ENCODE assay signal across 9 cellular contexts in genomic region chr20:37407117-37407566, GRCh38.
DNase-seq lines count a peak whose midpoint lies in the region; ATAC-seq, FAIRE-seq and TF ChIP-seq lines count a peak whose summit lies in the region.
"Had no signal": no experiment of that assay in that cellular context is flagged by ENCODE, and none has a peak within 500 bp of the region (broad histone marks: within the 10 kb centered on the region; RNA-seq: fewer than 3 reads in every experiment).

No MANE protein-coding gene starts in this region.

- H2AFZ ChIP-seq in DND-41 (ENCODE audit: low read depth, low read length), result peak overlapping the region; percentile 93
- peak overlapping the region; percentile 96 for H2AFZ ChIP-seq in KMS-11 (ENCODE audit: low read depth)

- ATAC-seq in DND-41 (ENCODE audit: insufficient read depth, low read depth) (peak; percentile 40; the same call in 2 of the 3 replicates), naive B cell (ENCODE audit: low read depth in 2 of 2) (no peak), GM18909 (IDR thresholded peaks at IDR 0.05; ENCODE audit: poor library complexity, unreplicated experiment) (no peak)

- H3K36me3 Mint-ChIP-seq in brain (peaks cover 20% of the 10 kb centered on the region), naive B cell (no peaks in the 10 kb centered on the region), CD14-positive monocyte (peaks cover 13 to 20% of the 10 kb centered on the region in 2 donors)

- H3K27ac ChIP-seq in DND-41 (ENCODE audit: low read length) (no peak overlapping the region), KMS-11 (no peak overlapping the region)
- H3K27ac ChIP-seq: coronary artery had no signal

- H3K4me1 Mint-ChIP-seq in brain, result no peaks in the 10 kb centered on the region
- H3K4me1 Mint-ChIP-seq in naive B cell, result peaks cover 29 to 41% (median 32%) of the 10 kb centered on the region in 3 donors
- peaks cover 19% of the 10 kb centered on the region for H3K4me1 Mint-ChIP-seq in CD14-positive monocyte

- H3K9me3 Mint-ChIP-seq in brain (no peaks in the 10 kb centered on the region), naive B cell (no peaks in the 10 kb centered on the region), CD14-positive monocyte (peaks cover 0 to 1% (median 0%) of the 10 kb centered on the region in 7 donors)

- no peaks in the 10 kb centered on the region for H3K79me2 ChIP-seq in DND-41 (ENCODE audit: insufficient read depth, low read length)
- H3K79me2 ChIP-seq in KMS-11 (ENCODE audit: insufficient read depth, low read depth), result no peaks in the 10 kb centered on the region

- peak overlapping the region; percentile 45 to 79 (median 52) for H3K4me3 Mint-ChIP-seq in brain
- H3K4me3 Mint-ChIP-seq in naive B cell, result peak overlapping the region; percentile 22 to 88 (median 62)
- H3K4me3 Mint-ChIP-seq in CD14-positive monocyte, result peak overlapping the region in 1 of 2 donors; percentile 14

- H3K4me2 ChIP-seq in DND-41 (ENCODE audit: insufficient read depth, low read length) (peak overlapping the region; percentile 84), KMS-11 (peak overlapping the region; percentile 82)

- H3K4me1 ChIP-seq in DND-41 (ENCODE audit: insufficient read depth, low read length) (peaks cover 44% of the 10 kb centered on the region), KMS-11 (ENCODE audit: low read depth, poor library complexity, severe bottlenecking) (peaks cover 11% of the 10 kb centered on the region)

- FAIRE-seq in GM19239 (lab: Jason Lieb, UNC), result no peak

- DNase-seq in DND-41 (peak; percentile 45), naive B cell (no peak), iPS-NIHi7 (ENCODE audit: extremely low spot score) (no peak), GM19239 (ENCODE audit: insufficient read length, low spot score) (no peak), CD14-positive monocyte (ENCODE audit: low spot score) (no peak)

- H3K9ac ChIP-seq in DND-41 (ENCODE audit: low read depth, low read length) (peak overlapping the region; percentile 61), KMS-11 (no peak overlapping the region)

- H3K4me3 ChIP-seq in DND-41 (ENCODE audit: low read depth in 1 of 2, low read length in 2 of 2) (peak overlapping the region in 1 of 2 experiments; percentile 57; a peak in 1 of 4 replicates), KMS-11 (IDR thresholded peaks at IDR 0.05; ENCODE audit: insufficient read depth, low read depth, low read length) (no peak overlapping the region)

- H3K27me3 Mint-ChIP-seq in brain, result no peaks in the 10 kb centered on the region
- H3K27me3 Mint-ChIP-seq in naive B cell, result peaks cover 4 to 32% (median 18%) of the 10 kb centered on the region in 3 donors
- peaks cover 13 to 32% (median 28%) of the 10 kb centered on the region in 3 donors for H3K27me3 Mint-ChIP-seq in CD14-positive monocyte (ENCODE audit: low read depth in 3 of 3)

- H3K36me3 ChIP-seq in DND-41 (ENCODE audit: insufficient read depth, low read length) (no peaks in the 10 kb centered on the region), KMS-11 (ENCODE audit: insufficient read depth) (no peaks in the 10 kb centered on the region)

- no peaks in the 10 kb centered on the region for H3K27me3 ChIP-seq in DND-41 (ENCODE audit: insufficient read depth, low read length, poor library complexity)
- H3K27me3 ChIP-seq in KMS-11 (ENCODE audit: insufficient read depth, low read depth), result peaks cover 46% of the 10 kb centered on the region

- H3K9me3 ChIP-seq in DND-41 (ENCODE audit: insufficient read depth, low read length, severe bottlenecking), result no peaks in the 10 kb centered on the region

- intact Hi-C loops in CD14-positive monocyte (cut with micrococcal nuclease), result loop anchor here in 1 of 2 donors (10.0 kb wide), 1 partner anchor 118 kb away; the partner anchor contains the start of genes BLCAP and NNAT

- no peaks in the 10 kb centered on the region for H4K20me1 ChIP-seq in DND-41 (ENCODE audit: insufficient read depth, low read length)
- H4K20me1 ChIP-seq in KMS-11 (ENCODE audit: insufficient read depth), result no peaks in the 10 kb centered on the region

- TF ChIP-seq CTCF in DND-41 (IDR thresholded peaks at IDR 0.05; ENCODE audit: borderline replicate concordance, extremely low read depth, low read length, poor library complexity, severe bottlenecking) (no peak), KMS-11 (conservative IDR thresholded peaks at IDR 0.05; ENCODE audit: low read depth, low read length) (no peak), brain (conservative IDR thresholded peaks at IDR 0.05) (no peak), CD14-positive monocyte (IDR thresholded peaks at IDR 0.05) (no peak)

- peak overlapping the region in 1 of 5 experiments; percentile 99 for H3K27ac Mint-ChIP-seq in brain
- peak overlapping the region in 1 of 6 donors; percentile 0 for H3K27ac Mint-ChIP-seq in naive B cell
- H3K27ac Mint-ChIP-seq in CD14-positive monocyte, result no peak overlapping the region
